ENCODE assay signal across 22 cellular contexts in genomic region chr12:8886515-8887284, GRCh38.
"Had no signal": no experiment of that assay in that cellular context is flagged by ENCODE, and none has a peak within 500 bp of the region (broad histone marks: within the 10 kb centered on the region; RNA-seq: fewer than 3 reads in every experiment).

No MANE protein-coding gene starts in this region.

- H3K27me3 ChIP-seq: heart left ventricle, right lobe of liver, spleen, tibial nerve had no signal

- H3K27me3 Mint-ChIP-seq: stimulated activated naive CD8-positive, alpha-beta T cell treated with anti-CD3 and anti-CD28 coated beads, Interleukin-15, Interleukin-2, amounts not matched to agents 100 ng/mL and 50 ng/mL, for 24 hours had no signal

- H3K27ac ChIP-seq: coronary artery, heart left ventricle, parathyroid adenoma, psoas muscle, right lobe of liver, spleen, tibial nerve had no signal

- H3K27ac Mint-ChIP-seq: naive B cell; stimulated activated memory B cell treated with anti-CD40 and anti-IgM and Interleukin-4, amounts not matched to agents 10 μg/mL and 1 μg/mL and 100 μg/mL, for 72 hours; stimulated activated naive CD8-positive, alpha-beta T cell treated with anti-CD3 and anti-CD28 coated beads, Interleukin-15, Interleukin-2, amounts not matched to agents 100 ng/mL and 50 ng/mL, for 24 hours had no signal

- H3K36me3 ChIP-seq: heart left ventricle, right lobe of liver, spleen, tibial nerve had no signal

- FAIRE-seq: frontal cortex had no signal

- H3K9me3 Mint-ChIP-seq: nephron; stimulated activated memory B cell treated with anti-CD40 and anti-IgM and Interleukin-4, amounts not matched to agents 10 μg/mL and 1 μg/mL and 100 μg/mL, for 72 hours had no signal

- H3K4me1 Mint-ChIP-seq: nephron had no signal

- H3K36me3 Mint-ChIP-seq: naive B cell; stimulated activated memory B cell treated with anti-CD40 and anti-IgM and Interleukin-4, amounts not matched to agents 10 μg/mL and 1 μg/mL and 100 μg/mL, for 72 hours had no signal

- H3K4me1 ChIP-seq: parathyroid adenoma, psoas muscle, right lobe of liver had no signal

- H3K9ac ChIP-seq: parathyroid adenoma had no signal

- H3K9me3 ChIP-seq: psoas muscle, right lobe of liver, spleen, tibial nerve had no signal

- ATAC-seq: esophagus mucosa; heart left ventricle; left colon; psoas muscle; right lobe of liver; stimulated activated memory B cell treated with anti-CD40 and anti-IgM and Interleukin-4, amounts not matched to agents 10 μg/mL and 1 μg/mL and 100 μg/mL, for 72 hours had no signal

- H3K4me3 Mint-ChIP-seq: naive B cell; nephron; stimulated activated memory B cell treated with anti-CD40 and anti-IgM and Interleukin-4, amounts not matched to agents 10 μg/mL and 1 μg/mL and 100 μg/mL, for 72 hours; stimulated activated naive CD8-positive, alpha-beta T cell treated with anti-CD3 and anti-CD28 coated beads, Interleukin-15, Interleukin-2, amounts not matched to agents 100 ng/mL and 50 ng/mL, for 24 hours had no signal

- H2AFZ ChIP-seq: parathyroid adenoma had no signal

- H3K4me3 ChIP-seq: coronary artery, heart left ventricle, psoas muscle, right lobe of liver, spleen, tibial nerve had no signal

- DNase-seq: effector CD4-positive, alpha-beta T cell; heart left ventricle; hippocampal formation; left colon; mesendoderm; naive B cell; occipital lobe; psoas muscle; retina; right lobe of liver; spleen; stimulated activated CD4-positive, alpha-beta T cell treated with anti-CD3 and anti-CD28 coated beads, Interleukin-15, amount 100 ng/mL, for 24 hours; stimulated activated CD4-positive, alpha-beta T cell treated with anti-CD3 and anti-CD28 coated beads, Interleukin-1b, Interleukin-23, amount 100 ng/mL, for 48 hours; stimulated activated CD4-positive, alpha-beta T cell treated with anti-CD3 and anti-CD28 coated beads, Interleukin-4, amount 100 ng/mL, for 24 hours had no signal

- H3K79me2 ChIP-seq: parathyroid adenoma had no signal
